Comparison of ENCODE assay signal across 8 cellular contexts in genomic region chr9:101387871-101388506, GRCh38. TPM values are rescaled to one million over a fixed set of nuclear protein-coding genes. Genes with fewer than 3 reads are reported as not detected.
DNase-seq lines count a peak whose midpoint lies in the region; ATAC-seq and TF ChIP-seq lines count a peak whose summit lies in the region.

No MANE protein-coding gene starts in this region.

- H3K4me1 ChIP-seq in PC-9 (replicated peaks; ENCODE audit: insufficient read depth): no peaks in the 10 kb centered on the region
- no peaks in the 10 kb centered on the region for H3K4me1 ChIP-seq in naive thymus-derived CD4-positive, alpha-beta T cell (ENCODE audit: control insufficient read depth in 2 of 2, insufficient read depth in 2 of 2, low read length in 2 of 2)

- TF ChIP-seq CTCF in CD14-positive monocyte (IDR thresholded peaks at IDR 0.05) (peak; percentile 51), PC-9 (conservative IDR thresholded peaks at IDR 0.05) (peak; percentile 65; the same call in 1 of the 2 replicates)

- BruUV-seq in PC-9 (replicated peaks; lab: Mats Ljungman, UMichigan): no TSS peak

- no peak overlapping the region for H3K4me3 Mint-ChIP-seq in CD14-positive monocyte
- H3K4me3 Mint-ChIP-seq in effector memory CD8-positive, alpha-beta T cell: no peak overlapping the region
- H3K4me3 Mint-ChIP-seq in naive thymus-derived CD4-positive, alpha-beta T cell: no peak overlapping the region

- POLR2A ChIA-PET in PC-9 (lab: Charles Lee; ENCODE audit: unreplicated experiment): no interaction called here
- POLR2A ChIA-PET in naive thymus-derived CD4-positive, alpha-beta T cell (lab: Charles Lee): interaction anchor here (1.1 kb wide), 1 partner anchor 146 kb away, joined by 3 read pairs; no protein-coding TSS in a partner anchor

- peaks cover 9% of the 10 kb centered on the region; the same call in 1 of the 2 replicates for H3F3A ChIP-seq in PC-9 (ENCODE audit: insufficient read depth, low read depth)

- CTCF ChIA-PET in PC-9 (lab: Charles Lee): no interaction called here
- CTCF ChIA-PET in naive thymus-derived CD4-positive, alpha-beta T cell (lab: Charles Lee): interaction anchor here (0.7 kb wide), 1 partner anchor 27 kb away, joined by 3 read pairs; no protein-coding TSS in a partner anchor

- no peaks in the 10 kb centered on the region for H3K27me3 ChIP-seq in PC-9 (ENCODE audit: insufficient read depth, low read depth)
- no peaks in the 10 kb centered on the region for H3K27me3 ChIP-seq in naive thymus-derived CD4-positive, alpha-beta T cell (ENCODE audit: control insufficient read depth in 2 of 2, insufficient read depth in 2 of 2, low read length in 2 of 2)

- peaks cover 22% of the 10 kb centered on the region for H3K79me2 ChIP-seq in PC-9 (ENCODE audit: low read depth)

- peaks cover 2% of the 10 kb centered on the region for H3K4me1 Mint-ChIP-seq in CD14-positive monocyte
- peaks cover 12 to 27% of the 10 kb centered on the region in 2 donors for H3K4me1 Mint-ChIP-seq in effector memory CD8-positive, alpha-beta T cell (ENCODE audit: low read depth in 2 of 2)
- peaks cover 7 to 35% (median 26%) of the 10 kb centered on the region in 7 donors for H3K4me1 Mint-ChIP-seq in naive thymus-derived CD4-positive, alpha-beta T cell

- H3K27ac ChIP-seq in PC-9: no peak overlapping the region
- H3K27ac ChIP-seq in naive thymus-derived CD4-positive, alpha-beta T cell (ENCODE audit: low read depth, low read length): no peak overlapping the region

- peaks cover 0 to 3% (median 0%) of the 10 kb centered on the region in 3 donors for H3K27me3 Mint-ChIP-seq in CD14-positive monocyte (ENCODE audit: low read depth in 3 of 3)
- H3K27me3 Mint-ChIP-seq in effector memory CD8-positive, alpha-beta T cell: no peaks in the 10 kb centered on the region
- no peaks in the 10 kb centered on the region for H3K27me3 Mint-ChIP-seq in naive thymus-derived CD4-positive, alpha-beta T cell

- H3K9me3 Mint-ChIP-seq in CD14-positive monocyte: peaks cover 11 to 20% (median 14%) of the 10 kb centered on the region in 7 donors
- H3K9me3 Mint-ChIP-seq in effector memory CD8-positive, alpha-beta T cell: peaks cover 5 to 7% of the 10 kb centered on the region in 2 donors
- peaks cover 4 to 29% (median 11%) of the 10 kb centered on the region in 11 donors for H3K9me3 Mint-ChIP-seq in naive thymus-derived CD4-positive, alpha-beta T cell

- H3K27ac Mint-ChIP-seq in CD14-positive monocyte: no peak overlapping the region
- peak overlapping the region; percentile 49 to 74 for H3K27ac Mint-ChIP-seq in effector memory CD8-positive, alpha-beta T cell
- H3K27ac Mint-ChIP-seq in naive thymus-derived CD4-positive, alpha-beta T cell: peak overlapping the region in 8 of 9 donors; percentile 33 to 86 (median 64)

- no peak for DNase-seq in CD14-positive monocyte (ENCODE audit: low spot score)
- peak; percentile 6 for DNase-seq in HuH-7 (ENCODE audit: low spot score)
- no peak for DNase-seq in PC-9
- no peak for DNase-seq in effector memory CD8-positive, alpha-beta T cell
- DNase-seq in naive thymus-derived CD4-positive, alpha-beta T cell: peak in 4 of 9 donors; percentile 11 to 17 (median 14)

- H3K36me3 Mint-ChIP-seq in CD14-positive monocyte: peaks cover 26 to 43% of the 10 kb centered on the region in 2 donors
- H3K36me3 Mint-ChIP-seq in effector memory CD8-positive, alpha-beta T cell (ENCODE audit: insufficient read depth): peaks cover 16% of the 10 kb centered on the region
- H3K36me3 Mint-ChIP-seq in naive thymus-derived CD4-positive, alpha-beta T cell: peaks cover 6 to 52% (median 46%) of the 10 kb centered on the region in 5 donors

- H4K20me1 ChIP-seq in PC-9 (ENCODE audit: insufficient read depth): no peaks in the 10 kb centered on the region; the same call in 1 of the 2 replicates

- H3K36me3 ChIP-seq in PC-9 (ENCODE audit: low read depth): peaks cover 20% of the 10 kb centered on the region; the same call in 1 of the 2 replicates
- peaks cover 0 to 19% (median 9%) of the 10 kb centered on the region in 3 experiments for H3K36me3 ChIP-seq in naive thymus-derived CD4-positive, alpha-beta T cell (ENCODE audit: control insufficient read depth in 2 of 3, insufficient read depth in 3 of 3, low read length in 3 of 3)

- intact Hi-C loops in CD14-positive monocyte (cut with micrococcal nuclease): no loop called here
- intact Hi-C loops in PC-9 (cut with micrococcal nuclease; ENCODE audit: unreplicated experiment): no loop called here
- intact Hi-C loops in naive thymus-derived CD4-positive, alpha-beta T cell (cut with micrococcal nuclease): no loop called here

- peaks cover 15% of the 10 kb centered on the region; the same call in 1 of the 2 replicates for H3K9me3 ChIP-seq in PC-9 (ENCODE audit: insufficient read depth, low read depth)
- H3K9me3 ChIP-seq in naive thymus-derived CD4-positive, alpha-beta T cell (ENCODE audit: control insufficient read depth in 2 of 3, low read length in 3 of 3): peaks cover 0 to 9% (median 0%) of the 10 kb centered on the region in 3 experiments

- no peak overlapping the region for H3K4me2 ChIP-seq in PC-9

- H3K4me3 ChIP-seq in PC-9: no peak overlapping the region
- no peak overlapping the region for H3K4me3 ChIP-seq in naive thymus-derived CD4-positive, alpha-beta T cell (ENCODE audit: low read length)

- ATAC-seq in GM18870 (IDR thresholded peaks at IDR 0.05; ENCODE audit: unreplicated experiment): peak; percentile 82
- ATAC-seq in effector memory CD8-positive, alpha-beta T cell (replicated peaks): peak; percentile 87
- ATAC-seq in naive thymus-derived CD4-positive, alpha-beta T cell: peak; percentile 82
- ATAC-seq in GM19023 (IDR thresholded peaks at IDR 0.05; ENCODE audit: unreplicated experiment): no peak
- ATAC-seq in GM19324 (IDR thresholded peaks at IDR 0.05; ENCODE audit: low FRiP score, unreplicated experiment): no peak

- H3K9me2 ChIP-seq in PC-9 (ENCODE audit: insufficient read depth): no peaks in the 10 kb centered on the region

- no peak overlapping the region for H2AFZ ChIP-seq in PC-9

RNA-seq across cellular contexts. Expression of gene BAAT, which starts 3.2 kb away (rescaled TPM):
- polyA plus RNA-seq in CD14-positive monocyte: not detected
- total RNA-seq in PC-9 (2021): not detected in 2 replicates
- under 1 TPM in 1 of 5 experiments, not detected in 4; 0.07 TPM for total RNA-seq in naive thymus-derived CD4-positive, alpha-beta T cell
- polyA plus RNA-seq in naive thymus-derived CD4-positive, alpha-beta T cell: not detected

RNA-seq across cellular contexts. Expression of gene MRPL50, which starts 10.4 kb away (rescaled TPM):
- 1 to 10 TPM; 4.8 to 4.9 TPM for polyA plus RNA-seq in CD14-positive monocyte
- total RNA-seq in PC-9 (2021): 7.6 and 11.9 TPM in 2 replicates
- total RNA-seq in naive thymus-derived CD4-positive, alpha-beta T cell: 10 to 100 TPM in 3 of 5 experiments, 1 to 10 TPM in 2; 6.5 to 23.8 (median 11.5) TPM
- 10 to 100 TPM; 14.9 to 20.3 TPM for polyA plus RNA-seq in naive thymus-derived CD4-positive, alpha-beta T cell

RNA-seq across cellular contexts. Expression of gene ZNF189, which starts 10.7 kb away (rescaled TPM):
- polyA plus RNA-seq in CD14-positive monocyte: 1 to 10 TPM in 1 of 2 donors, under 1 TPM in 1; 0.72 to 1.2 TPM
- total RNA-seq in PC-9 (2021): 5.9 and 9.4 TPM in 2 replicates
- 10 to 100 TPM in 3 of 5 experiments, 1 to 10 TPM in 2; 8.5 to 25.0 (median 14.5) TPM for total RNA-seq in naive thymus-derived CD4-positive, alpha-beta T cell
- polyA plus RNA-seq in naive thymus-derived CD4-positive, alpha-beta T cell: 1 to 10 TPM; 3.1 to 3.5 TPM

RNA-seq across cellular contexts. Expression of gene ALDOB, which starts 47.6 kb away (rescaled TPM):
- not detected for polyA plus RNA-seq in CD14-positive monocyte
- total RNA-seq in PC-9 (2021): not detected in 2 replicates
- not detected for total RNA-seq in naive thymus-derived CD4-positive, alpha-beta T cell
- not detected for polyA plus RNA-seq in naive thymus-derived CD4-positive, alpha-beta T cell

Comparison
In these comparisons a context has a peak if more than half of its experiments do, and no peak if none do; other contexts are left out.
1. H3K27ac Mint-ChIP-seq: peak in effector memory CD8-positive, alpha-beta T cell (2 of 2) and naive thymus-derived CD4-positive, alpha-beta T cell (8 of 9); none in CD14-positive monocyte (0 of 7).
2. ATAC-seq: peak in GM18870 (single experiment), effector memory CD8-positive, alpha-beta T cell (single experiment) and naive thymus-derived CD4-positive, alpha-beta T cell (single experiment); none in GM19023 (single experiment) and GM19324 (single experiment).